In genomic region chr12:95633049-95633545, GRCh38 we compare ENCODE assay signal across 9 cellular contexts.
DNase-seq lines count a peak whose midpoint lies in the region; ATAC-seq and TF ChIP-seq lines count a peak whose summit lies in the region.
"Had no signal": no experiment of that assay in that cellular context is flagged by ENCODE, and none has a peak within 500 bp of the region (broad histone marks: within the 10 kb centered on the region; RNA-seq: fewer than 3 reads in every experiment).

No MANE protein-coding gene starts in this region.

- TF ChIP-seq CTCF in thoracic aorta (IDR thresholded peaks at IDR 0.05), result no peak

- peak overlapping the region; percentile 3 for H3K4me3 ChIP-seq in adipocyte (ENCODE audit: low read length)
- H3K4me3 ChIP-seq in thoracic aorta, result no peak overlapping the region

- no peaks in the 10 kb centered on the region for H3K27me3 ChIP-seq in adipocyte (replicated peaks; ENCODE audit: control insufficient read depth, insufficient read depth, low read length)
- H3K27me3 ChIP-seq in thoracic aorta (replicated peaks; ENCODE audit: insufficient read depth), result no peaks in the 10 kb centered on the region

- no peak overlapping the region for H3K9ac ChIP-seq in adipocyte (ENCODE audit: low read length)

- H3K36me3 ChIP-seq in adipocyte (ENCODE audit: control insufficient read depth, insufficient read depth, low read length, severe bottlenecking) (no peaks in the 10 kb centered on the region), thoracic aorta (no peaks in the 10 kb centered on the region)

- ATAC-seq in thoracic aorta (ENCODE audit: insufficient number of reproducible peaks, low FRiP score, low read depth) (peak; percentile 78), GM21619 (IDR thresholded peaks at IDR 0.05; ENCODE audit: unreplicated experiment) (no peak), HG02798 (IDR thresholded peaks at IDR 0.05; ENCODE audit: poor library complexity, unreplicated experiment) (no peak)

- DNase-seq in SIG-M5 treated with dmso at 0.1 percent for 504 hours (lab: John Stamatoyannopoulos, UW; ENCODE audit: unreplicated experiment), result peak; percentile 66
- DNase-seq in SIG-M5 (lab: John Stamatoyannopoulos, UW), result no peak
- DNase-seq in adipocyte (ENCODE audit: low read depth), result peak; percentile 68
- DNase-seq in iris pigment epithelial cell (ENCODE audit: low read depth), result peak; percentile 84
- DNase-seq in thoracic aorta (ENCODE audit: low spot score), result peak; percentile 62
- no peak for DNase-seq in iPS-NIHi11 (ENCODE audit: low spot score)
- DNase-seq: AML-193 had no signal

- H3K27ac ChIP-seq in thoracic aorta, result peak overlapping the region; percentile 70 to 72

- H3K9me3 ChIP-seq in adipocyte (ENCODE audit: control insufficient read depth, low read length) (no peaks in the 10 kb centered on the region), thoracic aorta (no peaks in the 10 kb centered on the region)

- peaks cover 27% of the 10 kb centered on the region for H3K4me1 ChIP-seq in adipocyte (ENCODE audit: control insufficient read depth, insufficient read depth, low read length)
- H3K4me1 ChIP-seq in thoracic aorta (ENCODE audit: control insufficient read depth in 1 of 2, low read depth in 2 of 2), result peaks cover 13 to 31% of the 10 kb centered on the region in 2 donors

Comparison
In these comparisons a context has a peak if more than half of its experiments do, and no peak if none do; other contexts are left out.
1. DNase-seq: peak in SIG-M5 treated with dmso at 0.1 percent for 504 hours (single experiment), adipocyte (single experiment), iris pigment epithelial cell (single experiment) and thoracic aorta (single experiment); none in SIG-M5 (single experiment) and iPS-NIHi11 (single experiment).